27 cellular contexts compared by ENCODE assay signal in the genomic region with DNA sequence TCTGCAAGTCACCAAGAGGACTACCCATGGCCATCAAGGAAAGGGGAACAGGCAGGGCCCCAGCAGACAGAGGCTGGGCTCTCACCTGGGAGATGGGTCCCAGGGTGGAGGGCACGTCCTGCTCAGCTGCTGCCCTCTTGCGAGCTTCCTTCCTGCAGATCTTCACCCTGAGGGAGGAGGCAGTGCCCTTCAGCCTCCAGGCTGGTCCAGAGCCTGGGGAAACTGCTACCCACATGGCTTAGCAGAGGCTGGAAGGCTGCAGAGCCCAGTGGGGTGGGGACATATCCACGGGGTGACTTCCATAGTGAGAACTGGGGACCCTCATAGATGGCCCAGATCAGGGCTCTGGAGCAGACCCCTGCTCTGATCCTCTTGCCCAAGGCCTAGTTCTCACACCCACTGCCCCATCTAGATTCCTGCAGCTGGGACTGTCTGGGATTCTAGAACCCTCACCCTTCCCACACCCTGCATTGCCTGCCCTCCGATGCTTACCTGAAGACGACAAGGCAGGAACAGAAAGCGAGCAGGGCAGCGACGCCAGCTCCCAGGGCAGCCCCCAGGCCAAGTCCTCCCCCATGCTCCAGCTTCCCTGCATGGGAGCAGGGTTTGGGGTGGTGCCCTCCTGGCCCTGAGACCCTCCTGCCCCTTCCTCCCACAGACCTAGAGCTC. TPM values are rescaled to one million over a fixed set of nuclear protein-coding genes. Genes with fewer than 3 reads are reported as not detected.
DNase-seq lines count a peak whose midpoint lies in the region; ATAC-seq and TF ChIP-seq lines count a peak whose summit lies in the region.
"Had no signal": no experiment of that assay in that cellular context is flagged by ENCODE, and none has a peak within 500 bp of the region (broad histone marks: within the 10 kb centered on the region; RNA-seq: fewer than 3 reads in every experiment).

No MANE protein-coding gene starts in this region.

- ATAC-seq in T-helper 17 cell: no peak
- no peak for ATAC-seq in HG03139 (IDR thresholded peaks at IDR 0.05; ENCODE audit: unreplicated experiment)
- ATAC-seq: HCT116 had no signal

- H3K4me1 Mint-ChIP-seq in T-helper 17 cell (peaks cover 8% of the 10 kb centered on the region), chondrocyte (ENCODE audit: low read depth) (peaks cover 7% of the 10 kb centered on the region), mesothelial cell of epicardium (peaks cover 55% of the 10 kb centered on the region)
- H3K4me1 Mint-ChIP-seq: CD8-positive, alpha-beta memory T cell had no signal

- TF ChIP-seq CTCF in chondrocyte (IDR thresholded peaks at IDR 0.05) (no peak), mesothelial cell of epicardium (IDR thresholded peaks at IDR 0.05; ENCODE audit: unreplicated experiment) (no peak)

- H3K9me3 Mint-ChIP-seq in chondrocyte (ENCODE audit: low read depth) (no peaks in the 10 kb centered on the region), mesothelial cell of epicardium (no peaks in the 10 kb centered on the region)
- H3K9me3 Mint-ChIP-seq: CD8-positive, alpha-beta memory T cell; IgD-negative memory B cell had no signal

- H3K4me3 Mint-ChIP-seq in T-helper 17 cell (no peak overlapping the region), chondrocyte (ENCODE audit: unreplicated experiment) (no peak overlapping the region), mesothelial cell of epicardium (no peak overlapping the region)
- H3K4me3 Mint-ChIP-seq: CD8-positive, alpha-beta memory T cell; IgD-negative memory B cell had no signal

- H3K27ac Mint-ChIP-seq in T-helper 17 cell (peak overlapping the region; percentile 34), chondrocyte (ENCODE audit: unreplicated experiment) (no peak overlapping the region), mesothelial cell of epicardium (peak overlapping the region; percentile 39)
- H3K27ac Mint-ChIP-seq: CD14-positive monocyte, IgD-negative memory B cell had no signal

- no peaks in the 10 kb centered on the region for H3K36me3 Mint-ChIP-seq in T-helper 17 cell (ENCODE audit: low read depth)
- no peaks in the 10 kb centered on the region for H3K36me3 Mint-ChIP-seq in chondrocyte (ENCODE audit: low read depth)
- no peaks in the 10 kb centered on the region for H3K36me3 Mint-ChIP-seq in mesothelial cell of epicardium
- H3K36me3 Mint-ChIP-seq: CD14-positive monocyte; CD8-positive, alpha-beta memory T cell; IgD-negative memory B cell had no signal

- DNase-seq in T-helper 17 cell: no peak
- DNase-seq in chondrocyte (ENCODE audit: low spot score): peak; percentile 65
- no peak for DNase-seq in mesothelial cell of epicardium (ENCODE audit: low spot score in 2 of 2, unreplicated experiment in 2 of 2)
- DNase-seq in posterior vena cava (ENCODE audit: low spot score): peak; percentile 52
- no peak for DNase-seq in NCI-H1436 treated with DMSO at 0.1 percent for 48 hours (lab: John Stamatoyannopoulos, UW)
- DNase-seq in SHP77 (lab: John Stamatoyannopoulos, UW): no peak
- no peak for DNase-seq in NCI-H2196 (lab: John Stamatoyannopoulos, UW; ENCODE audit: unreplicated experiment)
- DNase-seq: CD8-positive, alpha-beta memory T cell; DMS 273 treated with DMSO at 0.1 percent for 48 hours; DMS79; GF-D8; GOT3; MM.1S; NCI-H1092 treated with DMSO at 0.1 percent for 48 hours; NCI-H1436; NCI-H187 treated with DMSO at 0.1 percent for 48 hours; NCI-H446; NCI-H524 treated with DMSO at 0.1 percent for 48 hours; NCI-H774; Right ventricle myocardium superior; RPMI8226 had no signal

- H3K27me3 Mint-ChIP-seq in T-helper 17 cell (peaks cover 32% of the 10 kb centered on the region), chondrocyte (ENCODE audit: low read depth) (peaks cover 27% of the 10 kb centered on the region), mesothelial cell of epicardium (ENCODE audit: low read depth) (peaks cover 2% of the 10 kb centered on the region)

- intact Hi-C loops in posterior vena cava (cut with DNase I): no loop called here

- no peaks in the 10 kb centered on the region for H3K9me3 ChIP-seq in T-helper 17 cell (ENCODE audit: control insufficient read depth, low read length, poor library complexity, severe bottlenecking)

RNA-seq across cellular contexts. Expression of a gene that starts 9.0 kb away (rescaled TPM):
- not detected for total RNA-seq in T-helper 17 cell
- total RNA-seq in chondrocyte: not detected in 3 replicates
- total RNA-seq in mesothelial cell of epicardium: 0.62 to 2.8 TPM (median 1.7 TPM) in 3 replicates
- 1 to 10 TPM in 1 of 2 donors, under 1 TPM in 1; 0.95 to 3.3 TPM for total RNA-seq in posterior vena cava
- total RNA-seq: A673; CD8-positive, alpha-beta memory T cell; SK-MEL-5 had no signal

RNA-seq across cellular contexts. Expression of a gene that starts 22.6 kb away (rescaled TPM):
- total RNA-seq in T-helper 17 cell (10 to 100 TPM; 46.8 to 62.4 TPM), chondrocyte (41.0 to 50.5 TPM (median 44.7 TPM) in 3 replicates), mesothelial cell of epicardium (67.6 to 78.9 TPM (median 71.8 TPM) in 3 replicates), posterior vena cava (10 to 100 TPM; 21.9 to 27.1 TPM)

RNA-seq across cellular contexts. Expression of a gene that starts 22.9 kb away (rescaled TPM):
- 10 to 100 TPM; 31.8 to 36.0 TPM for total RNA-seq in T-helper 17 cell
- 16.7 to 53.4 TPM (median 53.3 TPM) in 3 replicates for total RNA-seq in chondrocyte
- 21.7 to 22.7 TPM (median 22.1 TPM) in 3 replicates for total RNA-seq in mesothelial cell of epicardium
- total RNA-seq in posterior vena cava: 10 to 100 TPM; 18.8 to 37.0 TPM

RNA-seq across cellular contexts. Expression of a gene that starts 55.3 kb away (rescaled TPM):
- total RNA-seq in T-helper 17 cell (100 to 1,000 TPM in 1 of 2 donors, 10 to 100 TPM in 1; 47.8 to 107 TPM), chondrocyte (0.17 TPM in 1 of 3 replicates, not detected in the others), mesothelial cell of epicardium (1.3 to 1.7 TPM (median 1.6 TPM) in 3 replicates), posterior vena cava (1 to 10 TPM; 1.1 to 1.3 TPM)
- total RNA-seq: Right ventricle myocardium superior, SK-MEL-5 had no signal

Comparison
In these comparisons a context has a peak if more than half of its experiments do, and no peak if none do; other contexts are left out.
1. DNase-seq: peak in chondrocyte (single experiment) and posterior vena cava (single experiment); none in T-helper 17 cell (0 of 3), mesothelial cell of epicardium (0 of 2), NCI-H1436 treated with DMSO at 0.1 percent for 48 hours (single experiment), SHP77 (0 of 2) and NCI-H2196 (single experiment).